In the genomic region with DNA sequence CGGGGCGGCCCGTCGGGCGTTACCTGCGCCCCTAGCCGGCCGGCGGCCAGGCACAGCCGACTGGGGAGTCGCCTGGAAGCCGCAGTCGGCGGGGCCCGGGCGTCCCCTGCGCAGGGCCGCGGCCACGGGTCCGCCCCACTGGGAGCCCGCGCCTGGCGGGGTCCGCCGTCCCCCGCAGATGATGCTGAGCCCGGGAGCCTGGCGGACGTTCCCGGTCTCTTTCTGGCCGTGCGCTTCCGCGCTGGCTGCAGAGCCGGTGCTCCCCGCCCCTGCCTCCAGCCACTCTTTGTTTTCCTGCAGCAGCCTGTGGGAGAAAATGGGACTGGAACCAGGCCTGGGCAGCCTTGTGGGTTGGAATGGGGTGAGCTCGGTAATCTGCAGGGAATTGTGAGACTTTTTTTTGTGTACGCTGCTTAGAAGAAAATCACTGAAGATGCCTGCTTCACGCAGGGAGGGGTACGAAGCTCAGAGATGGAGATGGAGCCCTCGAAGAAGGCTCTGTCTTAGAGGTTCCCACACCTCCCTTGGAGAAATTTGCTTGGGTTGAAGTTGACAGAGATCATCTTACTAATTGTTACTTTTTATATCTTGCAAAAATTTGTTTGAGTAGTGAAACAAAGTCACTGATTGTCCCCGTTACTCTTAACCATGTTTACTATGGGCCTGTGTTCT, we compare ENCODE assay signal across 8 cellular contexts. TPM values are rescaled to one million over a fixed set of nuclear protein-coding genes. Genes with fewer than 3 reads are reported as not detected.
A peak's percentile ranks its signal among the peaks of the same experiment; 100 is the strongest.
DNase-seq lines count a peak whose midpoint lies in the region; ATAC-seq and TF ChIP-seq lines count a peak whose summit lies in the region.

No MANE protein-coding gene starts in this region.

- H2AFZ ChIP-seq in OCI-LY7 (ENCODE audit: low read length), result peak overlapping the region; percentile 54; the same call in 1 of the 2 replicates

- H3K36me3 Mint-ChIP-seq in chondrocyte (ENCODE audit: low read depth), result peaks cover 1% of the 10 kb centered on the region
- no peaks in the 10 kb centered on the region for H3K36me3 Mint-ChIP-seq in stimulated activated effector memory CD8-positive, alpha-beta T cell treated with anti-CD3 and anti-CD28 coated beads, Interleukin-12 subunit alpha, Interleukin-12 subunit beta, amount 100 ng/mL, for 72 hours

- peak overlapping the region; percentile 83 for H3K27ac Mint-ChIP-seq in chondrocyte (ENCODE audit: unreplicated experiment)
- peak overlapping the region; percentile 78 for H3K27ac Mint-ChIP-seq in stimulated activated effector memory CD8-positive, alpha-beta T cell treated with anti-CD3 and anti-CD28 coated beads, Interleukin-12 subunit alpha, Interleukin-12 subunit beta, amount 100 ng/mL, for 72 hours

- peaks cover 1% of the 10 kb centered on the region for H3K9me3 Mint-ChIP-seq in chondrocyte (ENCODE audit: low read depth)
- no peaks in the 10 kb centered on the region for H3K9me3 Mint-ChIP-seq in stimulated activated effector memory CD8-positive, alpha-beta T cell treated with anti-CD3 and anti-CD28 coated beads, Interleukin-12 subunit alpha, Interleukin-12 subunit beta, amount 100 ng/mL, for 72 hours

- no peak for TF ChIP-seq CTCF in AG04449 (IDR thresholded peaks at IDR 0.05; ENCODE audit: insufficient read depth, low read length, missing control alignments)
- no peak for TF ChIP-seq CTCF in GM13976 (IDR thresholded peaks at IDR 0.05; ENCODE audit: borderline replicate concordance, control extremely low read depth, extremely low read depth, insufficient read depth, missing control alignments)
- no peak for TF ChIP-seq CTCF in OCI-LY7 (conservative IDR thresholded peaks at IDR 0.05; ENCODE audit: low read length)
- TF ChIP-seq CTCF in chondrocyte (IDR thresholded peaks at IDR 0.05), result no peak

- H3K36me3 ChIP-seq in OCI-LY7 (ENCODE audit: insufficient read depth, low read length), result no peaks in the 10 kb centered on the region

- POLR2A ChIA-PET in AG04449 (lab: Yijun Ruan, JAX) (interaction anchor here (0.5 to 2.2 kb wide), 7 partner anchors 10 to 383 kb away, joined by 3 to 12 read pairs (median 4); no protein-coding TSS in a partner anchor), OCI-LY7 (lab: Charles Lee) (interaction anchor here (0.6 to 1.4 kb wide), 4 partner anchors 8 to 69 kb away, joined by 3 to 4 read pairs (median 4); no protein-coding TSS in a partner anchor)

- in situ Hi-C loops in GM13976 (cut with MboI; ENCODE audit: low sequenced_read_pairs, unreplicated experiment), result no loop called here

- intact Hi-C loops in OCI-LY7 (cut with micrococcal nuclease; ENCODE audit: unreplicated experiment), result loop anchor here (5.0 kb wide), 3 partner anchors 144 to 256 kb away; partner anchors contain the start of genes ABHD12, APMAP and GINS1

- H3K4me1 ChIP-seq in OCI-LY7 (ENCODE audit: insufficient read depth, low read length, poor library complexity, severe bottlenecking), result peaks cover 38% of the 10 kb centered on the region

- no TSS peak for BruUV-seq in OCI-LY7 (replicated peaks; lab: Mats Ljungman, UMichigan)

- H3K4me3 ChIP-seq in AG04449 (ENCODE audit: low read depth, low read length), result peak overlapping the region; percentile 95
- H3K4me3 ChIP-seq in OCI-LY7 (ENCODE audit: low read depth, low read length, poor library complexity, severe bottlenecking), result peak overlapping the region; percentile 80

- H3K79me2 ChIP-seq in OCI-LY7 (ENCODE audit: insufficient read depth, low read depth, low read length), result no peaks in the 10 kb centered on the region

- no peaks in the 10 kb centered on the region for H3K9me2 ChIP-seq in OCI-LY7 (ENCODE audit: insufficient read depth, low read length)

- H4K20me1 ChIP-seq in OCI-LY7 (ENCODE audit: insufficient read depth, low read length), result peaks cover 13% of the 10 kb centered on the region; the same call in 1 of the 2 replicates

- H3K27me3 Mint-ChIP-seq in chondrocyte (ENCODE audit: low read depth), result no peaks in the 10 kb centered on the region

- H3K9me3 ChIP-seq in OCI-LY7 (ENCODE audit: low read length), result peaks cover 5% of the 10 kb centered on the region; the same call in 1 of the 2 replicates

- peak overlapping the region; percentile 47 for H3K27ac ChIP-seq in OCI-LY7 (ENCODE audit: low read depth, low read length, poor library complexity, severe bottlenecking)

- H3K4me1 Mint-ChIP-seq in chondrocyte (ENCODE audit: low read depth), result peaks cover 63% of the 10 kb centered on the region
- H3K4me1 Mint-ChIP-seq in stimulated activated effector memory CD8-positive, alpha-beta T cell treated with anti-CD3 and anti-CD28 coated beads, Interleukin-12 subunit alpha, Interleukin-12 subunit beta, amount 100 ng/mL, for 72 hours, result peaks cover 39% of the 10 kb centered on the region

- CTCF ChIA-PET in AG04449 (lab: Yijun Ruan, JAX), result interaction anchor here (0.7 to 4.2 kb wide), 10 partner anchors 12 to 255 kb away, joined by 3 to 23 read pairs (median 4); no protein-coding TSS in a partner anchor
- CTCF ChIA-PET in OCI-LY7 (lab: Charles Lee; ENCODE audit: unreplicated experiment), result no interaction called here

- no peak for DNase-seq in AG04449 (ENCODE audit: low read depth, low spot score)
- DNase-seq in GM13976 (ENCODE audit: low spot score), result peak; percentile 65
- peak; percentile 29 for DNase-seq in OCI-LY7 (ENCODE audit: low spot score)
- no peak for DNase-seq in chondrocyte (ENCODE audit: low spot score)
- DNase-seq in kidney glomerular epithelial cell (lab: John Stamatoyannopoulos, UW), result peak; percentile 23
- no peak for DNase-seq in stimulated activated effector memory CD8-positive, alpha-beta T cell treated with anti-CD3 and anti-CD28 coated beads, Interleukin-12 subunit alpha, Interleukin-12 subunit beta, amount 100 ng/mL, for 72 hours (ENCODE audit: low spot score in 2 of 2)
- no peak for DNase-seq in cerebellum (ENCODE audit: low spot score)

- H3K4me2 ChIP-seq in OCI-LY7 (ENCODE audit: low read length), result peak overlapping the region; percentile 91

- ATAC-seq in HG02981 (IDR thresholded peaks at IDR 0.05; ENCODE audit: unreplicated experiment), result peak; percentile 20
- peak; percentile 57 for ATAC-seq in stimulated activated effector memory CD8-positive, alpha-beta T cell treated with anti-CD3 and anti-CD28 coated beads, Interleukin-12 subunit alpha, Interleukin-12 subunit beta, amount 100 ng/mL, for 72 hours

- H3K4me3 Mint-ChIP-seq in chondrocyte (ENCODE audit: unreplicated experiment), result peak overlapping the region; percentile 84
- peak overlapping the region; percentile 83 for H3K4me3 Mint-ChIP-seq in stimulated activated effector memory CD8-positive, alpha-beta T cell treated with anti-CD3 and anti-CD28 coated beads, Interleukin-12 subunit alpha, Interleukin-12 subunit beta, amount 100 ng/mL, for 72 hours

RNA-seq across cellular contexts. Expression of gene PYGB, which starts 0.8 kb away (rescaled TPM):
- 4.5 and 4.9 TPM in 2 replicates for total RNA-seq in OCI-LY7 (2014; rRNA removed; shearing (Covaris generic))
- total RNA-seq in OCI-LY7 (2022) (6.4 and 7.0 TPM in 2 replicates), chondrocyte (130 to 171 TPM (median 170 TPM) in 3 replicates), cerebellum (61.5 TPM)

RNA-seq across cellular contexts. Expression of gene ENTPD6, which starts 53.1 kb away (rescaled TPM):
- not detected in 2 replicates for total RNA-seq in OCI-LY7 (2014; rRNA removed; shearing (Covaris generic))
- total RNA-seq in OCI-LY7 (2022), result 2.3 and 4.2 TPM in 2 replicates
- 42.2 to 53.5 TPM (median 50.3 TPM) in 3 replicates for total RNA-seq in chondrocyte
- 38.0 TPM for total RNA-seq in cerebellum

Comparison
In these comparisons a context has a peak if more than half of its experiments do, and no peak if none do; other contexts are left out.
1. DNase-seq: peak in GM13976 (single experiment), OCI-LY7 (single experiment) and kidney glomerular epithelial cell (single experiment); none in AG04449 (single experiment), chondrocyte (single experiment), stimulated activated effector memory CD8-positive, alpha-beta T cell treated with anti-CD3 and anti-CD28 coated beads, Interleukin-12 subunit alpha, Interleukin-12 subunit beta, amount 100 ng/mL, for 72 hours (0 of 2) and cerebellum (single experiment).